Comparison of ENCODE assay signal across 8 cellular contexts in the genomic region with DNA sequence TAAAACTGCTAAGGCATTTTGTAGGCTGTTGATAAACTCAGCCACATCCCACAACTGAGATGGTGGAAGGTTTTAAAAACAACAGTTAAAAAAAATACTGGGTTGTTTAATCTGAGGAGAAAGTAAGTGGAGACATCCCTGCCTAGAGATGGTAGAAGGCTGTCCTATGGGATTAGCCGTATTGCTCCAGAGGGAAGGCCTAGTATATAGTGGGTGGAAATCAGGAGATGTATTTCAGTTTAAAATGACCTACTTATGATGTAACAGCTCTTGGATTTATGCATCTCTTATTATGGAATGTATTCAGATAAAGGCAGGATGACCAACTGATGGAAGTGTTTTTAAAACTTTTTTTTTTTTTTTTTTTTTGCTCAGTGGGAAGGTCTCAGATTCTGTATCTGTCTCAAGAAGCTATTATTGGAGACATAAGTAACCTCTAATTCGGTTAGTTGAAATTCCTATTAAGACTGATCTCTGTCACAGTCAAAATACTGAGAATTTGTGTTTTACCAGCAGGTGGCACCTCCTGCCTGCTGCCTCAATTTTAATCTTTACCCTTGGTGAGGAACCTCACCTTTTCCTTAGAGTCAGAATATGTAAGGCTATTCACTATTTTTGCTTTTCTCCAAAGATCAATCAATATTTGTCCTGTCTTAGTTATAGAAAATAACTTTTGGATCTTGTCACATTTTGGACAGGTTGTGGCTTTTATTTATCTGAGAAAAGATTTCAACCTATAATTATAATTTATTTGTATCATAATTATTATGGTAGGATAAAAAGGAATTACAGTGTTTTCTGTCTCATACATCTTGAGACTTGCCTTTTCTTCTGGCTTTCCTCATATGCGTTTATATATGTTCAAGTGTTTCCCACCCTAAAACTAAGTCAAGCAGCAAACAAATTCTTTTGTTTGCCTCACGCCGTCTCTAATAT.
A peak's percentile ranks its signal among the peaks of the same experiment; 100 is the strongest.
DNase-seq lines count a peak whose midpoint lies in the region; ATAC-seq and TF ChIP-seq lines count a peak whose summit lies in the region.

No MANE protein-coding gene starts in this region.

- no peak overlapping the region for H3K27ac Mint-ChIP-seq in neural progenitor cell

- H3K4me3 Mint-ChIP-seq in neural progenitor cell: no peak overlapping the region

- H3K36me3 ChIP-seq in Peyer's patch (peaks cover 0 to 21% (median 0%) of the 10 kb centered on the region in 3 donors), neural progenitor cell (no peaks in the 10 kb centered on the region)

- H3K27ac ChIP-seq in Peyer's patch (no peak overlapping the region), neural progenitor cell (no peak overlapping the region)

- H3K79me2 ChIP-seq in neural progenitor cell (ENCODE audit: low read depth): no peaks in the 10 kb centered on the region

- no peak for ATAC-seq in GM19035 (IDR thresholded peaks at IDR 0.05; ENCODE audit: unreplicated experiment)

- H3K4me2 ChIP-seq in neural progenitor cell: no peak overlapping the region

- H3K4me1 ChIP-seq in Peyer's patch (no peaks in the 10 kb centered on the region), neural progenitor cell (no peaks in the 10 kb centered on the region)

- H3K4me1 Mint-ChIP-seq in neural progenitor cell: no peaks in the 10 kb centered on the region

- DNase-seq in NCI-H2081 (lab: John Stamatoyannopoulos, UW): peak; percentile 36 to 53
- no peak for DNase-seq in NCI-H2081 treated with DMSO at 0.1 percent for 48 hours (lab: John Stamatoyannopoulos, UW)
- DNase-seq in HS-5 (ENCODE audit: low read depth): peak; percentile 10
- peak in 1 of 3 donors; percentile 50 for DNase-seq in Peyer's patch
- DNase-seq in epithelial cell of esophagus (ENCODE audit: low read depth): peak; percentile 53
- DNase-seq in neural progenitor cell (ENCODE audit: low spot score): peak; percentile 46
- no peak for DNase-seq in central memory CD4-positive, alpha-beta T cell

- peaks cover 5% of the 10 kb centered on the region for H3F3A ChIP-seq in neural progenitor cell (ENCODE audit: low read depth)

- peak in 5 of 6 experiments; percentile 9 to 85 (median 82) for TF ChIP-seq CTCF in Peyer's patch (IDR thresholded peaks at IDR 0.05)
- TF ChIP-seq CTCF in epithelial cell of esophagus (IDR thresholded peaks at IDR 0.05; ENCODE audit: insufficient read depth, low read depth, low read length, missing control alignments): peak; percentile 70
- peak; percentile 80 for TF ChIP-seq CTCF in neural progenitor cell (IDR thresholded peaks at IDR 0.05)

- TF ChIP-seq POLR2A in Peyer's patch (IDR thresholded peaks at IDR 0.05): no peak

- H2AFZ ChIP-seq in neural progenitor cell (replicated peaks): no peak overlapping the region

- no peaks in the 10 kb centered on the region for H4K20me1 ChIP-seq in neural progenitor cell (ENCODE audit: low read depth)

- H3K4me3 ChIP-seq in Peyer's patch (no peak overlapping the region), epithelial cell of esophagus (ENCODE audit: low read length) (no peak overlapping the region), neural progenitor cell (no peak overlapping the region)

- no peak overlapping the region for H3K9ac ChIP-seq in neural progenitor cell

- H3K9me3 Mint-ChIP-seq in neural progenitor cell: no peaks in the 10 kb centered on the region

- H3K27me3 ChIP-seq in Peyer's patch (no peaks in the 10 kb centered on the region), neural progenitor cell (no peaks in the 10 kb centered on the region)

- peaks cover 2% of the 10 kb centered on the region for H3K36me3 Mint-ChIP-seq in neural progenitor cell

- no peaks in the 10 kb centered on the region for H3K9me3 ChIP-seq in Peyer's patch
- H3K9me3 ChIP-seq in neural progenitor cell (ENCODE audit: low read depth): no peaks in the 10 kb centered on the region

- H3K27me3 Mint-ChIP-seq in neural progenitor cell (ENCODE audit: insufficient read depth, low read depth): no peaks in the 10 kb centered on the region

Comparison
In these comparisons a context has a peak if more than half of its experiments do, and no peak if none do; other contexts are left out.
1. DNase-seq: peak in NCI-H2081 (2 of 2), HS-5 (single experiment), epithelial cell of esophagus (single experiment) and neural progenitor cell (single experiment); none in NCI-H2081 treated with DMSO at 0.1 percent for 48 hours (single experiment) and central memory CD4-positive, alpha-beta T cell (single experiment).
2. Peak in every context shown above with its lines, with median percentiles within 50 percentile points of each other: CTCF ChIP-seq.